In the genomic region with DNA sequence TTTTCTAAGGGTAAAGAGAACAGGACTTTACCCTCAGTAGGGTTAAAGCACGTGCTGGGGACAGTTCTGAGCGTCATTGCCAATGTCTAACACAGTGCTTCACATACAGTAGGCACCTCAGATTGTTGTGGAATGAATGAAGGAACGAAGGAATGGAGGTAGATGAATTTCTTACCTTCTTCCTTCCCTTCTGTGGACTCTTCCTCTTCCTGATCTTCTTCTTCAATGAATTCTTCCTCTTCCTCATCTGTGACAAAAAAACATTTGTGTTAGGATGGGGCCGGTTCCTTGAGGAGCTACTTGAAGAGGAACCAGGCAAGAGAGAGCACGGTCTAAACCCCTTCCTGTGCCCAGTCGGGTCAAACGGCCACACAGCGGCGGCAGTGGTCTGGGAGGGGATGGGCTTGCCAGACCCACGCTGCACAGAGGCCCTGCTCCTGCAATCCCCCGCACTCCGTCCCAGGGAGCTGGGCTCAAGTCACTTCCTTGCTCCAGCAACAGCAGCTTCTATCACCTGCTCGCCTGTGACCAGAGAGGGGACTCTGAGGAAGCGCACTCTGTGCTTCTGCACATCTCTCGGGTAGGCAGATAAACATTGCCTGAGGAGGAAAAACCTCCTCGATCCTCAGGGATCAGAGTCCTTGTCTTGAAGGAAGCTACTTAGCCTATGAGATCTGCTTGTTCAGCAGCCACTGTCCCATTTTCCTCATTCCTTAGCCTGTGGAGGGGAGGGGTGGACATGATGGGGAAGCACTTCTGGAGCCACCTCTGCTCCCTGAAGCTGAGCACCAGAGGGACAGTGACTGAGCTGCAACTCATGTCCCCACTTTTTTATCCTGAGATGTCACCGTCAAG, we compare ENCODE assay signal across 1 cellular context.
TF ChIP-seq lines count a peak whose summit lies in the region.

No MANE protein-coding gene starts in this region.

TF ChIP-seq in HepG2, 621 proteins besides CTCF, POLR2A, EP300 and RAD21:
- TF ChIP-seq NFATC3 (CRISPR knock-in tag; IDR thresholded peaks at IDR 0.05) (no peak), STAG1 (CRISPR knock-in tag; IDR thresholded peaks at IDR 0.05) (0 out of 2 replicates have a peak, but pooled peaks have one; percentile 4), ADNP (CRISPR knock-in tag; IDR thresholded peaks at IDR 0.05) (no peak), POGZ (CRISPR knock-in tag; IDR thresholded peaks at IDR 0.05) (no peak), MYC (CRISPR knock-in tag; IDR thresholded peaks at IDR 0.05; ENCODE audit: borderline replicate concordance) (no peak)
- TF ChIP-seq, protein P1, sequence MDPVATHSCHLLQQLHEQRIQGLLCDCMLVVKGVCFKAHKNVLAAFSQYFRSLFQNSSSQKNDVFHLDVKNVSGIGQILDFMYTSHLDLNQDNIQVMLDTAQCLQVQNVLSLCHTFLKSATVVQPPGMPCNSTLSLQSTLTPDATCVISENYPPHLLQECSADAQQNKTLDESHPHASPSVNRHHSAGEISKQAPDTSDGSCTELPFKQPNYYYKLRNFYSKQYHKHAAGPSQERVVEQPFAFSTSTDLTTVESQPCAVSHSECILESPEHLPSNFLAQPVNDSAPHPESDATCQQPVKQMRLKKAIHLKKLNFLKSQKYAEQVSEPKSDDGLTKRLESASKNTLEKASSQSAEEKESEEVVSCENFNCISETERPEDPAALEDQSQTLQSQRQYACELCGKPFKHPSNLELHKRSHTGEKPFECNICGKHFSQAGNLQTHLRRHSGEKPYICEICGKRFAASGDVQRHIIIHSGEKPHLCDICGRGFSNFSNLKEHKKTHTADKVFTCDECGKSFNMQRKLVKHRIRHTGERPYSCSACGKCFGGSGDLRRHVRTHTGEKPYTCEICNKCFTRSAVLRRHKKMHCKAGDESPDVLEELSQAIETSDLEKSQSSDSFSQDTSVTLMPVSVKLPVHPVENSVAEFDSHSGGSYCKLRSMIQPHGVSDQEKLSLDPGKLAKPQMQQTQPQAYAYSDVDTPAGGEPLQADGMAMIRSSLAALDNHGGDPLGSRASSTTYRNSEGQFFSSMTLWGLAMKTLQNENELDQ (CRISPR knock-in tag; IDR thresholded peaks at IDR 0.05; ENCODE audit: borderline replicate concordance): no peak
